ENCODE assay signal across 3 cellular contexts in the genomic region with DNA sequence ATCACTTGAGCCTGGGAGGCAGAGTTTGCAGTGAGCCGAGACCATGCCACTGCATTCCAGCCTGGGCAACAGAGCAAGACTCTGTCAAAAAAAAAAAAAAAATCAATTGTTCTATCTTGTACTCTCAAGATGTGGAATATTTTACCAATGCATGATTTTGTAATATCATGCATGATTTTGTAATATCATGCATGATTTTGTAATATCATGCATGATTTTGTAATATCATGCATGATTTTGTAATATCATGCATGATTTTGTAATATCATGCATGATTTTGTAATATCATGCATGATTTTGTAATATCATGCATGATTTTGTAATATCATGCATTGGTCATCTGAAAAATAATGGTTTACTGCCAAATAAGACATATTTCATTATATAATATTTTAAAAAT.
TF ChIP-seq lines count a peak whose summit lies in the region.

No MANE protein-coding gene starts in this region.

TF ChIP-seq in HEK293, 187 proteins besides CTCF, POLR2A, EP300 and RAD21:
- TF ChIP-seq, protein P1, sequence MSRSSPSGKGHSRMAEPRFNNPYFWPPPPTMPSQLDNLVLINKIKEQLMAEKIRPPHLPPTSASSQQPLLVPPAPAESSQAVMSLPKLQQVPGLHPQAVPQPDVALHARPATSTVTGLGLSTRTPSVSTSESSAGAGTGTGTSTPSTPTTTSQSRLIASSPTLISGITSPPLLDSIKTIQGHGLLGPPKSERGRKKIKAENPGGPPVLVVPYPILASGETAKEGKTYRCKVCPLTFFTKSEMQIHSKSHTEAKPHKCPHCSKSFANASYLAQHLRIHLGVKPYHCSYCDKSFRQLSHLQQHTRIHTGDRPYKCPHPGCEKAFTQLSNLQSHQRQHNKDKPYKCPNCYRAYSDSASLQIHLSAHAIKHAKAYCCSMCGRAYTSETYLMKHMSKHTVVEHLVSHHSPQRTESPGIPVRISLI (tag by site-specific recombination; IDR thresholded peaks at IDR 0.05): 0 out of 2 replicates have a peak, but pooled peaks have one; percentile 18

TF ChIP-seq in IMR-90, 13 proteins besides CTCF, POLR2A, EP300 and RAD21:
- TF ChIP-seq CEBPB (IDR thresholded peaks at IDR 0.05; ENCODE audit: low read depth, low read length): 0 out of 2 replicates have a peak, but pooled peaks have one; percentile 1

TF ChIP-seq in K562, 482 proteins besides CTCF, POLR2A, EP300 and RAD21:
- TF ChIP-seq CEBPB (tag; IDR thresholded peaks at IDR 0.05): peak; percentile 63
